In genomic region chr20:45592574-45593189, GRCh38 we compare ENCODE assay signal across 1 cellular context.
TF ChIP-seq lines count a peak whose summit lies in the region.

No MANE protein-coding gene starts in this region.

TF ChIP-seq in HepG2, 621 proteins besides CTCF, POLR2A, EP300 and RAD21 (continued from another document and continues in another):
- TF ChIP-seq AHDC1 (CRISPR knock-in tag; IDR thresholded peaks at IDR 0.05; ENCODE audit: borderline replicate concordance), result no peak
- no peak for TF ChIP-seq E2F1 (CRISPR knock-in tag; IDR thresholded peaks at IDR 0.05)
- TF ChIP-seq ZNF850 (CRISPR knock-in tag; conservative IDR thresholded peaks at IDR 0.05), result no peak
- TF ChIP-seq POLR2AphosphoS5 (IDR thresholded peaks at IDR 0.05; ENCODE audit: low read depth, low read length), result no peak
- TF ChIP-seq CERS6 (CRISPR knock-in tag; IDR thresholded peaks at IDR 0.05), result no peak
- peak; percentile 35; the same call in 1 of the 2 replicates for TF ChIP-seq PATZ1 (CRISPR knock-in tag; IDR thresholded peaks at IDR 0.05)
- TF ChIP-seq GFI1 (CRISPR knock-in tag; IDR thresholded peaks at IDR 0.05; ENCODE audit: borderline replicate concordance), result no peak
- no peak for TF ChIP-seq CREM (IDR thresholded peaks at IDR 0.05)
- TF ChIP-seq CREM (CRISPR knock-in tag; IDR thresholded peaks at IDR 0.05), result no peak
- no peak for TF ChIP-seq ZNF501 (CRISPR knock-in tag; IDR thresholded peaks at IDR 0.05)
- no peak for TF ChIP-seq HMG20A (CRISPR knock-in tag; IDR thresholded peaks at IDR 0.05; ENCODE audit: borderline replicate concordance)
- TF ChIP-seq ZNF614 (CRISPR knock-in tag; IDR thresholded peaks at IDR 0.05; ENCODE audit: borderline replicate concordance), result no peak
- TF ChIP-seq KAT2B (IDR thresholded peaks at IDR 0.05; ENCODE audit: borderline replicate concordance, low read depth, low read length), result no peak
- no peak for TF ChIP-seq WIZ (CRISPR knock-in tag; IDR thresholded peaks at IDR 0.05)
- TF ChIP-seq BRF2 (CRISPR knock-in tag; IDR thresholded peaks at IDR 0.05), result no peak
- TF ChIP-seq STAT6 (CRISPR knock-in tag; IDR thresholded peaks at IDR 0.05; ENCODE audit: borderline replicate concordance), result no peak
- TF ChIP-seq ZNF800 (CRISPR knock-in tag; IDR thresholded peaks at IDR 0.05), result no peak
- no peak for TF ChIP-seq ZIK1 (CRISPR knock-in tag; IDR thresholded peaks at IDR 0.05; ENCODE audit: borderline replicate concordance, low read depth)
- no peak for TF ChIP-seq ZNF782 (CRISPR knock-in tag; IDR thresholded peaks at IDR 0.05; ENCODE audit: borderline replicate concordance)
- no peak for TF ChIP-seq ZNF512B (CRISPR knock-in tag; IDR thresholded peaks at IDR 0.05; ENCODE audit: borderline replicate concordance)
- no peak for TF ChIP-seq SMAD1 (CRISPR knock-in tag; IDR thresholded peaks at IDR 0.05; ENCODE audit: borderline replicate concordance, low read depth)
- no peak for TF ChIP-seq ZNF776 (CRISPR knock-in tag; IDR thresholded peaks at IDR 0.05)
- no peak for TF ChIP-seq ZNF333 (CRISPR knock-in tag; IDR thresholded peaks at IDR 0.05; ENCODE audit: borderline replicate concordance)
- no peak for TF ChIP-seq ZNF704 (CRISPR knock-in tag; IDR thresholded peaks at IDR 0.05; ENCODE audit: borderline replicate concordance)
- TF ChIP-seq FOXO4 (CRISPR knock-in tag; conservative IDR thresholded peaks at IDR 0.05), result no peak
- TF ChIP-seq ZNF781 (CRISPR knock-in tag; IDR thresholded peaks at IDR 0.05; ENCODE audit: borderline replicate concordance, not compliant biosample characterization), result no peak
- TF ChIP-seq HMGA1 (CRISPR knock-in tag; conservative IDR thresholded peaks at IDR 0.05), result no peak
- TF ChIP-seq ZNF703 (CRISPR knock-in tag; IDR thresholded peaks at IDR 0.05; ENCODE audit: borderline replicate concordance), result no peak
- no peak for TF ChIP-seq SKI (IDR thresholded peaks at IDR 0.05; ENCODE audit: partially characterized antibody)
- no peak for TF ChIP-seq ZNF597 (CRISPR knock-in tag; IDR thresholded peaks at IDR 0.05)
- no peak for TF ChIP-seq ZFAT (CRISPR knock-in tag; conservative IDR thresholded peaks at IDR 0.05)
- TF ChIP-seq KDM2A (CRISPR knock-in tag; IDR thresholded peaks at IDR 0.05; ENCODE audit: borderline replicate concordance, low read depth), result no peak
- TF ChIP-seq ZNF337 (CRISPR knock-in tag; IDR thresholded peaks at IDR 0.05; ENCODE audit: borderline replicate concordance, low read depth), result no peak
